24 cellular contexts compared by ENCODE assay signal in genomic region chr3:4509983-4510755, GRCh38.
"Had no signal": no experiment of that assay in that cellular context is flagged by ENCODE, and none has a peak within 500 bp of the region (broad histone marks: within the 10 kb centered on the region; RNA-seq: fewer than 3 reads in every experiment).

No MANE protein-coding gene starts in this region.

- H3K27me3 ChIP-seq: adrenal gland, ascending aorta, brain microvascular endothelial cell, dorsolateral prefrontal cortex, esophagus squamous epithelium, gastrocnemius medialis, ovary, suprapubic skin, transverse colon, uterus had no signal

- H3K4me3 Mint-ChIP-seq: activated CD4-positive, alpha-beta memory T cell treated with anti-CD3 and anti-CD28 coated beads for 36 hours; activated naive CD4-positive, alpha-beta T cell treated with anti-CD3 and anti-CD28 coated beads, Interleukin-2, amount 10 ng/mL, durations not matched to agents 7 days and 5 days; stimulated activated naive CD8-positive, alpha-beta T cell treated with anti-CD3 and anti-CD28 coated beads, Interleukin-15, amount 100 ng/mL, for 72 hours had no signal

- H3K27ac ChIP-seq: adrenal gland, ascending aorta, brain microvascular endothelial cell, dorsolateral prefrontal cortex, esophagus squamous epithelium, gastrocnemius medialis, ovary, prostate gland, suprapubic skin, transverse colon had no signal

- DNase-seq: activated CD4-positive, alpha-beta memory T cell treated with anti-CD3 and anti-CD28 coated beads for 36 hours; activated CD4-positive, alpha-beta T cell treated with anti-CD3 and anti-CD28 coated beads for 4 hours; activated CD4-positive, CD25-positive, alpha-beta regulatory T cell; activated naive CD4-positive, alpha-beta T cell treated with anti-CD3 and anti-CD28 coated beads, Interleukin-2, amount 10 ng/mL, durations not matched to agents 7 days and 5 days; activated T-cell treated with anti-CD3 and anti-CD28 coated beads, Interleukin-2, amount 50 U/mL, for 48 hours; adrenal gland; brain microvascular endothelial cell; central memory CD4-positive, alpha-beta T cell; dorsolateral prefrontal cortex; esophagus squamous epithelium; gastrocnemius medialis; head of caudate nucleus; left colon; mesendoderm; mucosa of descending colon; ovary; stimulated activated CD4-positive, alpha-beta T cell treated with anti-CD3 and anti-CD28 coated beads, Interleukin-4, amount 100 ng/mL, for 24 hours; stimulated activated naive CD8-positive, alpha-beta T cell treated with anti-CD3 and anti-CD28 coated beads, Interleukin-15, amount 100 ng/mL, for 72 hours; T1000; transverse colon; uterus had no signal

- H3K27ac Mint-ChIP-seq: activated CD4-positive, alpha-beta memory T cell treated with anti-CD3 and anti-CD28 coated beads for 36 hours; activated naive CD4-positive, alpha-beta T cell treated with anti-CD3 and anti-CD28 coated beads, Interleukin-2, amount 10 ng/mL, durations not matched to agents 7 days and 5 days; stimulated activated naive CD8-positive, alpha-beta T cell treated with anti-CD3 and anti-CD28 coated beads, Interleukin-15, amount 100 ng/mL, for 72 hours had no signal

- H3K9me3 ChIP-seq: adrenal gland, ascending aorta, esophagus squamous epithelium, gastrocnemius medialis, mucosa of descending colon, ovary, prostate gland, suprapubic skin, transverse colon, uterus had no signal

- H3K9me3 Mint-ChIP-seq: activated CD4-positive, alpha-beta memory T cell treated with anti-CD3 and anti-CD28 coated beads for 36 hours; activated naive CD4-positive, alpha-beta T cell treated with anti-CD3 and anti-CD28 coated beads, Interleukin-2, amount 10 ng/mL, durations not matched to agents 7 days and 5 days; stimulated activated naive CD8-positive, alpha-beta T cell treated with anti-CD3 and anti-CD28 coated beads, Interleukin-15, amount 100 ng/mL, for 72 hours had no signal

- H3K4me3 ChIP-seq: adrenal gland, ascending aorta, dorsolateral prefrontal cortex, esophagus squamous epithelium, gastrocnemius medialis, mucosa of descending colon, ovary, prostate gland, suprapubic skin, transverse colon, uterus had no signal

- ATAC-seq: gastrocnemius medialis; left colon; mucosa of descending colon; stimulated activated naive CD8-positive, alpha-beta T cell treated with anti-CD3 and anti-CD28 coated beads, Interleukin-15, amount 100 ng/mL, for 72 hours had no signal

- H3K36me3 ChIP-seq: adrenal gland, ascending aorta, brain microvascular endothelial cell, esophagus squamous epithelium, gastrocnemius medialis, ovary, prostate gland, suprapubic skin, transverse colon, uterus had no signal

- H3K27me3 Mint-ChIP-seq: activated CD4-positive, alpha-beta memory T cell treated with anti-CD3 and anti-CD28 coated beads for 36 hours; activated naive CD4-positive, alpha-beta T cell treated with anti-CD3 and anti-CD28 coated beads, Interleukin-2, amount 10 ng/mL, durations not matched to agents 7 days and 5 days; stimulated activated naive CD8-positive, alpha-beta T cell treated with anti-CD3 and anti-CD28 coated beads, Interleukin-15, amount 100 ng/mL, for 72 hours had no signal

- H3K4me1 ChIP-seq: gastrocnemius medialis, prostate gland had no signal
